ENCODE assay signal across 12 cellular contexts in genomic region chr6:35392111-35392702, GRCh38. TPM values are rescaled to one million over a fixed set of nuclear protein-coding genes. Genes with fewer than 3 reads are reported as not detected.
DNase-seq lines count a peak whose midpoint lies in the region; ATAC-seq and TF ChIP-seq lines count a peak whose summit lies in the region.
"Had no signal": no experiment of that assay in that cellular context is flagged by ENCODE, and none has a peak within 500 bp of the region (broad histone marks: within the 10 kb centered on the region; RNA-seq: fewer than 3 reads in every experiment).

No MANE protein-coding gene starts in this region.

- no peak overlapping the region for H3K27ac ChIP-seq in CD8-positive, alpha-beta T cell (ENCODE audit: low read depth, low read length)
- peak overlapping the region; percentile 51 to 69 (median 62) for H3K27ac ChIP-seq in body of pancreas
- H3K27ac ChIP-seq: gastrocnemius medialis had no signal

- no peaks in the 10 kb centered on the region for H3K27me3 Mint-ChIP-seq in CD8-positive, alpha-beta T cell (ENCODE audit: low read depth)
- H3K27me3 Mint-ChIP-seq in WTC11 (ENCODE audit: low read depth), result no peaks in the 10 kb centered on the region

- DNase-seq in CD8-positive, alpha-beta T cell, result no peak
- DNase-seq in NCI-H146 treated with DMSO at 0.1 percent for 48 hours (lab: John Stamatoyannopoulos, UW; ENCODE audit: unreplicated experiment) (peak; percentile 25), body of pancreas (peak; percentile 79 to 93 (median 88)), mucosa of gallbladder (ENCODE audit: low spot score) (peak; percentile 70), AML-193 (lab: John Stamatoyannopoulos, UW) (no peak), AG20443 (ENCODE audit: low spot score) (no peak), WTC11 (ENCODE audit: low spot score) (no peak)
- DNase-seq: activated naive CD4-positive, alpha-beta T cell treated with anti-CD3 and anti-CD28 coated beads, Interleukin-2, amount 50 U/mL, for 16 hours; EL had no signal

- H3K9me3 Mint-ChIP-seq in CD8-positive, alpha-beta T cell, result no peaks in the 10 kb centered on the region
- no peaks in the 10 kb centered on the region for H3K9me3 Mint-ChIP-seq in WTC11

- H3K36me3 ChIP-seq in CD8-positive, alpha-beta T cell (ENCODE audit: insufficient read depth, low read length), result no peaks in the 10 kb centered on the region
- no peaks in the 10 kb centered on the region for H3K36me3 ChIP-seq in body of pancreas (replicated peaks in 1 of 2; ENCODE audit: insufficient read depth in 1 of 2, low read depth in 2 of 2)
- H3K36me3 ChIP-seq: gastrocnemius medialis had no signal

- TF ChIP-seq POLR2A in body of pancreas (IDR thresholded peaks at IDR 0.05), result no peak

- H3K9me3 ChIP-seq in CD8-positive, alpha-beta T cell (ENCODE audit: low read length), result no peaks in the 10 kb centered on the region
- H3K9me3 ChIP-seq in body of pancreas, result no peaks in the 10 kb centered on the region
- H3K9me3 ChIP-seq: gastrocnemius medialis had no signal

- peaks cover 11% of the 10 kb centered on the region for H3K36me3 Mint-ChIP-seq in CD8-positive, alpha-beta T cell
- H3K36me3 Mint-ChIP-seq in WTC11, result peaks cover under 1% of the 10 kb centered on the region; the same call in 1 of the 2 replicates

- peaks cover 64% of the 10 kb centered on the region for H3K4me1 Mint-ChIP-seq in CD8-positive, alpha-beta T cell (ENCODE audit: low read depth)
- H3K4me1 Mint-ChIP-seq in WTC11, result peaks cover 13% of the 10 kb centered on the region

- POLR2A ChIA-PET in CD8-positive, alpha-beta T cell (lab: Charles Lee), result interaction anchor here (1.3 kb wide), 1 partner anchor 10 kb away, joined by 4 read pairs; no protein-coding TSS in a partner anchor
- POLR2A ChIA-PET in WTC11 (lab: Charles Lee), result interaction anchor here (1.2 kb wide), 1 partner anchor 50 kb away, joined by 4 read pairs; the partner anchor contains the start of gene PPARD

- H3K4me1 ChIP-seq in CD8-positive, alpha-beta T cell (ENCODE audit: insufficient read depth, low read length), result peaks cover 41% of the 10 kb centered on the region
- H3K4me1 ChIP-seq in body of pancreas, result peaks cover 28% of the 10 kb centered on the region

- H3K4me3 ChIP-seq in CD8-positive, alpha-beta T cell (ENCODE audit: low read depth, low read length), result no peak overlapping the region
- H3K4me3 ChIP-seq in body of pancreas, result no peak overlapping the region
- H3K4me3 ChIP-seq: gastrocnemius medialis had no signal

- CTCF ChIA-PET in CD8-positive, alpha-beta T cell (lab: Charles Lee), result interaction anchor here (0.8 to 1.7 kb wide), 3 partner anchors 12 to 57 kb away, joined by 3 to 9 read pairs (median 3); no protein-coding TSS in a partner anchor
- CTCF ChIA-PET in WTC11 (lab: Charles Lee), result interaction anchor here (1.0 to 1.4 kb wide), 3 partner anchors 23 to 76 kb away, joined by 3 to 4 read pairs (median 3); partner anchors contain the start of gene RPL10A

- peak overlapping the region; percentile 52 for H3K27ac Mint-ChIP-seq in CD8-positive, alpha-beta T cell
- no peak overlapping the region for H3K27ac Mint-ChIP-seq in WTC11

- intact Hi-C loops in CD8-positive, alpha-beta T cell (cut with DNase I, micrococcal nuclease), result loop anchor here in 1 of 2 experiments (10.0 kb wide), 1 partner anchor 47 kb away; the partner anchor contains the start of gene PPARD
- intact Hi-C loops in body of pancreas (cut with DNase I), result no loop called here

- ATAC-seq in CD8-positive, alpha-beta T cell, result no peak
- peak; percentile 77 for ATAC-seq in body of pancreas
- ATAC-seq in GM19463 (IDR thresholded peaks at IDR 0.05; ENCODE audit: unreplicated experiment), result no peak
- no peak for ATAC-seq in WTC11
- ATAC-seq: gastrocnemius medialis, sciatic nerve had no signal

- no peak for TF ChIP-seq CTCF in CD8-positive, alpha-beta T cell (IDR thresholded peaks at IDR 0.05)
- no peak for TF ChIP-seq CTCF in body of pancreas (IDR thresholded peaks at IDR 0.05)
- no peak for TF ChIP-seq CTCF in WTC11 (IDR thresholded peaks at IDR 0.05)

- 40 to 48% methylated on average over 10 of the region's 12 CpGs for WGBS in body of pancreas, 2 donors

- H3K4me3 Mint-ChIP-seq in CD8-positive, alpha-beta T cell, result no peak overlapping the region
- no peak overlapping the region for H3K4me3 Mint-ChIP-seq in WTC11

- H3K27me3 ChIP-seq in CD8-positive, alpha-beta T cell (ENCODE audit: insufficient read depth, low read length), result no peaks in the 10 kb centered on the region
- H3K27me3 ChIP-seq in body of pancreas, result no peaks in the 10 kb centered on the region
- H3K27me3 ChIP-seq: gastrocnemius medialis had no signal

TF ChIP-seq in WTC11, 78 proteins besides CTCF, POLR2A, EP300 and RAD21:
- TF ChIP-seq SMAD3 (CRISPR knock-in tag; IDR thresholded peaks at IDR 0.05; ENCODE audit: borderline replicate concordance), result no peak
- TF ChIP-seq AFF4 (CRISPR knock-in tag; IDR thresholded peaks at IDR 0.05; ENCODE audit: borderline replicate concordance), result no peak
- TF ChIP-seq FOXP1 (CRISPR knock-in tag; IDR thresholded peaks at IDR 0.05; ENCODE audit: borderline replicate concordance), result no peak
- no peak for TF ChIP-seq KAT7 (CRISPR knock-in tag; IDR thresholded peaks at IDR 0.05; ENCODE audit: borderline replicate concordance)

RNA-seq across cellular contexts. Expression of gene PPARD, which starts 49.8 kb away (rescaled TPM):
- 10 to 100 TPM; 20.0 to 21.5 TPM for total RNA-seq in CD8-positive, alpha-beta T cell
- 10 to 100 TPM in 1 of 2 donors, 1 to 10 TPM in 1; 6.0 to 11.2 TPM for total RNA-seq in body of pancreas
- total RNA-seq in mucosa of gallbladder, result 27.9 TPM
- total RNA-seq in WTC11 (2021), result 14.7 to 17.1 TPM (median 16.8 TPM) in 3 replicates

RNA-seq across cellular contexts. Expression of gene FANCE, which starts 59.9 kb away (rescaled TPM):
- total RNA-seq in CD8-positive, alpha-beta T cell, result 1 to 10 TPM; 1.1 to 1.2 TPM
- total RNA-seq in body of pancreas, result 1 to 10 TPM; 4.9 to 9.2 TPM
- 2.6 TPM for total RNA-seq in mucosa of gallbladder
- 15.7 to 22.3 TPM (median 17.6 TPM) in 3 replicates for total RNA-seq in WTC11 (2021)

Comparison
In these comparisons a context has a peak if more than half of its experiments do, and no peak if none do; other contexts are left out.
1. DNase-seq: peak in NCI-H146 treated with DMSO at 0.1 percent for 48 hours (single experiment), body of pancreas (4 of 4) and mucosa of gallbladder (single experiment); none in CD8-positive, alpha-beta T cell (0 of 7), AML-193 (0 of 2), AG20443 (single experiment) and WTC11 (single experiment).